In the genomic region with DNA sequence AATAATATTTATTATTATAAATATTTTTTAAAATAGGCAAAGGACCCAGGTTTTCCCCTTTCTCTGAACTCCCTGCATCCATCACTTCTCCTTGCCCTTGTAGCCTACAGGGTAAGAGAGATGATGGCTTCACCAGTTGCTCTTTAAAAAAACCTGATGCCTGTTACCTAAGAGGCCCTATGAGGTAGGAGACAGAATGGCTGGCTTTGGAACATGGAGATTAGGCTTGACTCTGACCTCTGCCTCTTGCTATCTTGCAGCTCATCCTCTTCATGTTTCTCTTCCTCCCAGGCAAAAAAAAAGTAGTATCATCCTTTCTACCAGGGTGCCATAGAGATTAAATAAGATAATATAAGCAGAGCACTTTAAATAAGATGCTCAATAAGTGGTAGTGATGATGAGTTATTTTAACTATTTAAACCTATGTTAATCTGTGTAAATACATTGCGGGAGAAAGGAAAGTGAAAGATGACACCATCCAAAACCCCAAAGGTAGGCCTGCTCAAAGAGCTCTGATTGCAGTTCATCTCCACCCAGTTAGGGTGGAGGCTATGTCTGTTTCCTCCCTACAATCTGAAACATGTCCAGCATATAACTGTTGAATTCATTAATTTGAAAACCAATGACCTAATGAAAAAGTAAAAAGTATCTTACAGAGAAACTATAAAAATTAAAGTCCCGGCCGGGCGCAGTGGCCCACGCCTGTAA, we compare ENCODE assay signal across 1 cellular context.
TF ChIP-seq lines count a peak whose summit lies in the region.

No MANE protein-coding gene starts in this region.

TF ChIP-seq in K562, 482 proteins besides CTCF, POLR2A, EP300 and RAD21:
- no peak for TF ChIP-seq CLOCK (CRISPR knock-in tag; IDR thresholded peaks at IDR 0.05; ENCODE audit: borderline replicate concordance)
- TF ChIP-seq ZNF384 (IDR thresholded peaks at IDR 0.05; ENCODE audit: low read depth, low read length) = no peak
- TF ChIP-seq, protein P1, sequence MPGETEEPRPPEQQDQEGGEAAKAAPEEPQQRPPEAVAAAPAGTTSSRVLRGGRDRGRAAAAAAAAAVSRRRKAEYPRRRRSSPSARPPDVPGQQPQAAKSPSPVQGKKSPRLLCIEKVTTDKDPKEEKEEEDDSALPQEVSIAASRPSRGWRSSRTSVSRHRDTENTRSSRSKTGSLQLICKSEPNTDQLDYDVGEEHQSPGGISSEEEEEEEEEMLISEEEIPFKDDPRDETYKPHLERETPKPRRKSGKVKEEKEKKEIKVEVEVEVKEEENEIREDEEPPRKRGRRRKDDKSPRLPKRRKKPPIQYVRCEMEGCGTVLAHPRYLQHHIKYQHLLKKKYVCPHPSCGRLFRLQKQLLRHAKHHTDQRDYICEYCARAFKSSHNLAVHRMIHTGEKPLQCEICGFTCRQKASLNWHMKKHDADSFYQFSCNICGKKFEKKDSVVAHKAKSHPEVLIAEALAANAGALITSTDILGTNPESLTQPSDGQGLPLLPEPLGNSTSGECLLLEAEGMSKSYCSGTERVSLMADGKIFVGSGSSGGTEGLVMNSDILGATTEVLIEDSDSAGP (CRISPR knock-in tag; IDR thresholded peaks at IDR 0.05) = no peak
- TF ChIP-seq MTA3 (IDR thresholded peaks at IDR 0.05; ENCODE audit: borderline replicate concordance) = no peak
- no peak for TF ChIP-seq DNMT1 (IDR thresholded peaks at IDR 0.05)
- TF ChIP-seq, protein P2, sequence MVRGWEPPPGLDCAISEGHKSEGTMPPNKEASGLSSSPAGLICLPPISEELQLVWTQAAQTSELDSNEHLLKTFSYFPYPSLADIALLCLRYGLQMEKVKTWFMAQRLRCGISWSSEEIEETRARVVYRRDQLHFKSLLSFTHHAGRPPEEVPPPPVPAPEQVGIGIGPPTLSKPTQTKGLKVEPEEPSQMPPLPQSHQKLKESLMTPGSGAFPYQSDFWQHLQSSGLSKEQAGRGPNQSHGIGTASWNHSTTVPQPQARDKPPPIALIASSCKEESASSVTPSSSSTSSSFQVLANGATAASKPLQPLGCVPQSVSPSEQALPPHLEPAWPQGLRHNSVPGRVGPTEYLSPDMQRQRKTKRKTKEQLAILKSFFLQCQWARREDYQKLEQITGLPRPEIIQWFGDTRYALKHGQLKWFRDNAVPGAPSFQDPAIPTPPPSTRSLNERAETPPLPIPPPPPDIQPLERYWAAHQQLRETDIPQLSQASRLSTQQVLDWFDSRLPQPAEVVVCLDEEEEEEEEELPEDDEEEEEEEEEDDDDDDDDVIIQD (CRISPR knock-in tag; IDR thresholded peaks at IDR 0.05) = no peak
- no peak for TF ChIP-seq NR2C2 (CRISPR knock-in tag; IDR thresholded peaks at IDR 0.05)
- no peak for TF ChIP-seq NR2C2 (tag; IDR thresholded peaks at IDR 0.05)
- TF ChIP-seq, protein P3, sequence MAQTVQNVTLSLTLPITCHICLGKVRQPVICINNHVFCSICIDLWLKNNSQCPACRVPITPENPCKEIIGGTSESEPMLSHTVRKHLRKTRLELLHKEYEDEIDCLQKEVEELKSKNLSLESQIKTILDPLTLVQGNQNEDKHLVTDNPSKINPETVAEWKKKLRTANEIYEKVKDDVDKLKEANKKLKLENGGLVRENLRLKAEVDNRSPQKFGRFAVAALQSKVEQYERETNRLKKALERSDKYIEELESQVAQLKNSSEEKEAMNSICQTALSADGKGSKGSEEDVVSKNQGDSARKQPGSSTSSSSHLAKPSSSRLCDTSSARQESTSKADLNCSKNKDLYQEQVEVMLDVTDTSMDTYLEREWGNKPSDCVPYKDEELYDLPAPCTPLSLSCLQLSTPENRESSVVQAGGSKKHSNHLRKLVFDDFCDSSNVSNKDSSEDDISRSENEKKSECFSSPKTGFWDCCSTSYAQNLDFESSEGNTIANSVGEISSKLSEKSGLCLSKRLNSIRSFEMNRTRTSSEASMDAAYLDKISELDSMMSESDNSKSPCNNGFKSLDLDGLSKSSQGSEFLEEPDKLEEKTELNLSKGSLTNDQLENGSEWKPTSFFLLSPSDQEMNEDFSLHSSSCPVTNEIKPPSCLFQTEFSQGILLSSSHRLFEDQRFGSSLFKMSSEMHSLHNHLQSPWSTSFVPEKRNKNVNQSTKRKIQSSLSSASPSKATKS (CRISPR knock-in tag; IDR thresholded peaks at IDR 0.05) = no peak
